In genomic region chr6:499617-500016, GRCh38 we compare ENCODE assay signal across 11 cellular contexts.
DNase-seq lines count a peak whose midpoint lies in the region; ATAC-seq and TF ChIP-seq lines count a peak whose summit lies in the region.
"Had no signal": no experiment of that assay in that cellular context is flagged by ENCODE, and none has a peak within 500 bp of the region (broad histone marks: within the 10 kb centered on the region; RNA-seq: fewer than 3 reads in every experiment).

No MANE protein-coding gene starts in this region.

- ATAC-seq in GM21447 (IDR thresholded peaks at IDR 0.05; ENCODE audit: unreplicated experiment) (peak; percentile 45), GM21576 (IDR thresholded peaks at IDR 0.05; ENCODE audit: unreplicated experiment) (no peak), sciatic nerve (no peak)
- peak; percentile 27 for ATAC-seq in activated CD8-positive, alpha-beta T cell treated with anti-CD3 and anti-CD28 coated beads for 36 hours
- ATAC-seq in naive thymus-derived CD8-positive, alpha-beta T cell = peak; percentile 52 to 64
- ATAC-seq: Right ventricle myocardium inferior had no signal

- DNase-seq in activated CD4-positive, alpha-beta T cell treated with anti-CD3 and anti-CD28 coated beads, Interleukin-2, amount 10 ng/mL, durations not matched to agents 24 days and 14 days = peak; percentile 78
- DNase-seq in activated CD4-positive, alpha-beta T cell treated with anti-CD3 and anti-CD28 coated beads for 1 hour = no peak
- DNase-seq in activated CD8-positive, alpha-beta T cell treated with anti-CD3 and anti-CD28 coated beads for 36 hours = peak; percentile 67
- no peak for DNase-seq in naive thymus-derived CD8-positive, alpha-beta T cell
- DNase-seq in NCI-H1092 treated with DMSO at 0.1 percent for 48 hours (lab: John Stamatoyannopoulos, UW) = no peak
- no peak for DNase-seq in sciatic nerve (ENCODE audit: low spot score)
- DNase-seq: DMS79, NCI-H1417 treated with DMSO at 0.1 percent for 48 hours had no signal

- intact Hi-C loops in activated CD4-positive, alpha-beta T cell treated with anti-CD3 and anti-CD28 coated beads, Interleukin-2, amount 10 ng/mL, durations not matched to agents 24 days and 14 days (cut with micrococcal nuclease) = loop anchor here (1.0 to 2.0 kb wide), 7 partner anchors 8 to 311 kb away; no protein-coding TSS in a partner anchor
- intact Hi-C loops in activated CD8-positive, alpha-beta T cell treated with anti-CD3 and anti-CD28 coated beads for 36 hours (cut with micrococcal nuclease) = loop anchor here (1.0 to 2.0 kb wide), 4 partner anchors 8 to 59 kb away; no protein-coding TSS in a partner anchor
- intact Hi-C loops in sciatic nerve (cut with DNase I) = no loop called here

- H3K4me1 Mint-ChIP-seq in activated CD4-positive, alpha-beta T cell treated with anti-CD3 and anti-CD28 coated beads, Interleukin-2, amount 10 ng/mL, durations not matched to agents 24 days and 14 days = peaks cover 73% of the 10 kb centered on the region
- H3K4me1 Mint-ChIP-seq in activated CD8-positive, alpha-beta T cell treated with anti-CD3 and anti-CD28 coated beads for 36 hours (ENCODE audit: low read depth) = peaks cover 84% of the 10 kb centered on the region
- peaks cover 19 to 52% (median 40%) of the 10 kb centered on the region in 4 donors for H3K4me1 Mint-ChIP-seq in naive thymus-derived CD8-positive, alpha-beta T cell

- POLR2A ChIA-PET in activated CD8-positive, alpha-beta T cell treated with anti-CD3 and anti-CD28 coated beads for 36 hours (lab: Charles Lee) = interaction anchor here (0.7 to 29.9 kb wide), 17 partner anchors 9 to 310 kb away, joined by 3 to 853 read pairs (median 6); partner anchors contain the start of gene IRF4
- POLR2A ChIA-PET in naive thymus-derived CD8-positive, alpha-beta T cell (lab: Charles Lee) = interaction anchor here (0.6 to 2.6 kb wide), 2 partner anchors 10 to 54 kb away, joined by 3 to 11 read pairs; no protein-coding TSS in a partner anchor

- no peaks in the 10 kb centered on the region for H3K9me3 Mint-ChIP-seq in activated CD4-positive, alpha-beta T cell treated with anti-CD3 and anti-CD28 coated beads, Interleukin-2, amount 10 ng/mL, durations not matched to agents 24 days and 14 days
- peaks cover 2% of the 10 kb centered on the region for H3K9me3 Mint-ChIP-seq in activated CD8-positive, alpha-beta T cell treated with anti-CD3 and anti-CD28 coated beads for 36 hours
- no peaks in the 10 kb centered on the region for H3K9me3 Mint-ChIP-seq in naive thymus-derived CD8-positive, alpha-beta T cell

- peaks cover 36% of the 10 kb centered on the region for H3K36me3 Mint-ChIP-seq in activated CD4-positive, alpha-beta T cell treated with anti-CD3 and anti-CD28 coated beads, Interleukin-2, amount 10 ng/mL, durations not matched to agents 24 days and 14 days (ENCODE audit: low read depth)
- peaks cover 48% of the 10 kb centered on the region for H3K36me3 Mint-ChIP-seq in activated CD8-positive, alpha-beta T cell treated with anti-CD3 and anti-CD28 coated beads for 36 hours (ENCODE audit: low read depth)
- peaks cover 7 to 29% (median 29%) of the 10 kb centered on the region in 3 donors for H3K36me3 Mint-ChIP-seq in naive thymus-derived CD8-positive, alpha-beta T cell

- H3K27me3 Mint-ChIP-seq in activated CD4-positive, alpha-beta T cell treated with anti-CD3 and anti-CD28 coated beads, Interleukin-2, amount 10 ng/mL, durations not matched to agents 24 days and 14 days = no peaks in the 10 kb centered on the region
- H3K27me3 Mint-ChIP-seq in activated CD8-positive, alpha-beta T cell treated with anti-CD3 and anti-CD28 coated beads for 36 hours = no peaks in the 10 kb centered on the region
- H3K27me3 Mint-ChIP-seq in naive thymus-derived CD8-positive, alpha-beta T cell = no peaks in the 10 kb centered on the region

- H3K27ac Mint-ChIP-seq in activated CD4-positive, alpha-beta T cell treated with anti-CD3 and anti-CD28 coated beads, Interleukin-2, amount 10 ng/mL, durations not matched to agents 24 days and 14 days = peak overlapping the region; percentile 92
- peak overlapping the region; percentile 96 for H3K27ac Mint-ChIP-seq in activated CD8-positive, alpha-beta T cell treated with anti-CD3 and anti-CD28 coated beads for 36 hours
- peak overlapping the region; percentile 10 to 90 (median 75) for H3K27ac Mint-ChIP-seq in naive thymus-derived CD8-positive, alpha-beta T cell

- no peak for TF ChIP-seq CTCF in activated CD8-positive, alpha-beta T cell treated with anti-CD3 and anti-CD28 coated beads for 36 hours (IDR thresholded peaks at IDR 0.05)

- peak overlapping the region; percentile 78 for H3K4me3 Mint-ChIP-seq in activated CD4-positive, alpha-beta T cell treated with anti-CD3 and anti-CD28 coated beads, Interleukin-2, amount 10 ng/mL, durations not matched to agents 24 days and 14 days
- peak overlapping the region; percentile 73 for H3K4me3 Mint-ChIP-seq in activated CD8-positive, alpha-beta T cell treated with anti-CD3 and anti-CD28 coated beads for 36 hours
- H3K4me3 Mint-ChIP-seq in naive thymus-derived CD8-positive, alpha-beta T cell = peak overlapping the region; percentile 45 to 80 (median 68)

- CTCF ChIA-PET in activated CD8-positive, alpha-beta T cell treated with anti-CD3 and anti-CD28 coated beads for 36 hours (lab: Charles Lee) = interaction anchor here (1.2 to 2.2 kb wide), 10 partner anchors 9 to 109 kb away, joined by 3 to 9 read pairs (median 5); partner anchors contain the start of gene IRF4

Comparison
In these comparisons a context has a peak if more than half of its experiments do, and no peak if none do; other contexts are left out.
1. DNase-seq: peak in activated CD4-positive, alpha-beta T cell treated with anti-CD3 and anti-CD28 coated beads, Interleukin-2, amount 10 ng/mL, durations not matched to agents 24 days and 14 days (single experiment) and activated CD8-positive, alpha-beta T cell treated with anti-CD3 and anti-CD28 coated beads for 36 hours (single experiment); none in activated CD4-positive, alpha-beta T cell treated with anti-CD3 and anti-CD28 coated beads for 1 hour (single experiment), naive thymus-derived CD8-positive, alpha-beta T cell (0 of 10), NCI-H1092 treated with DMSO at 0.1 percent for 48 hours (single experiment) and sciatic nerve (single experiment).
2. ATAC-seq: peak in GM21447 (single experiment), activated CD8-positive, alpha-beta T cell treated with anti-CD3 and anti-CD28 coated beads for 36 hours (single experiment) and naive thymus-derived CD8-positive, alpha-beta T cell (2 of 2); none in GM21576 (single experiment) and sciatic nerve (single experiment).
3. Peak in every context shown above with its lines, with median percentiles within 50 percentile points of each other: H3K27ac Mint-ChIP-seq and H3K4me3 Mint-ChIP-seq.